In genomic region chr11:57763568-57763967, GRCh38 we compare ENCODE assay signal across 8 cellular contexts. TPM values are rescaled to one million over a fixed set of nuclear protein-coding genes. Genes with fewer than 3 reads are reported as not detected.
A peak's percentile ranks its signal among the peaks of the same experiment; 100 is the strongest.
DNase-seq lines count a peak whose midpoint lies in the region; ATAC-seq, FAIRE-seq and TF ChIP-seq lines count a peak whose summit lies in the region.

No MANE protein-coding gene starts in this region.

- H3K36me3 ChIP-seq in iPS-18a (ENCODE audit: control insufficient read depth, low read depth, low read length) (no peaks in the 10 kb centered on the region), smooth muscle cell (ENCODE audit: low read depth) (no peaks in the 10 kb centered on the region)

- in situ Hi-C loops in astrocyte of the cerebellum (cut with HindIII; ENCODE audit: low sequenced_read_pairs): no loop called here

- peaks cover 6% of the 10 kb centered on the region for H3F3A ChIP-seq in smooth muscle cell (ENCODE audit: low read depth)

- peaks cover 26% of the 10 kb centered on the region for H3K4me1 ChIP-seq in iPS-18a (ENCODE audit: control insufficient read depth, low read depth, low read length)
- peaks cover 21% of the 10 kb centered on the region for H3K4me1 ChIP-seq in smooth muscle cell (ENCODE audit: low read depth)

- DNase-seq in HT1080 (ENCODE audit: low read depth) (peak; percentile 48), astrocyte of the cerebellum (ENCODE audit: low read depth) (no peak), smooth muscle cell (lab: John Stamatoyannopoulos, UW; ENCODE audit: unreplicated experiment) (no peak), GM12891 (ENCODE audit: insufficient read length, low spot score) (no peak), NCI-H128 (lab: John Stamatoyannopoulos, UW; ENCODE audit: unreplicated experiment) (no peak)

- H2AFZ ChIP-seq in smooth muscle cell (ENCODE audit: low read depth): no peak overlapping the region

- TF ChIP-seq POLR2A in GM12891 (IDR thresholded peaks at IDR 0.05; ENCODE audit: low read depth, low read length): no peak

- H3K4me3 ChIP-seq in astrocyte of the cerebellum (ENCODE audit: low read depth, low read length) (peak overlapping the region; percentile 76), iPS-18a (ENCODE audit: low read length) (peak overlapping the region; percentile 95), smooth muscle cell (peak overlapping the region; percentile 96)

- H3K79me2 ChIP-seq in smooth muscle cell (ENCODE audit: low read depth): peaks cover 68% of the 10 kb centered on the region

- H3K27me3 ChIP-seq in iPS-18a (ENCODE audit: control insufficient read depth, insufficient read depth, low read length): no peaks in the 10 kb centered on the region
- no peaks in the 10 kb centered on the region for H3K27me3 ChIP-seq in smooth muscle cell (ENCODE audit: low read depth)

- H3K27ac ChIP-seq in iPS-18a (ENCODE audit: low read length) (peak overlapping the region; percentile 31), smooth muscle cell (ENCODE audit: low read depth) (peak overlapping the region; percentile 94)

- H3K4me2 ChIP-seq in smooth muscle cell: peak overlapping the region; percentile 95

- H3K9ac ChIP-seq in iPS-18a (ENCODE audit: low read length) (peak overlapping the region; percentile 100), smooth muscle cell (ENCODE audit: low read depth) (peak overlapping the region; percentile 94)

- peaks cover 61% of the 10 kb centered on the region for H4K20me1 ChIP-seq in smooth muscle cell (ENCODE audit: low read depth)

- no peaks in the 10 kb centered on the region for H3K9me3 ChIP-seq in iPS-18a (ENCODE audit: control insufficient read depth, low read depth, low read length)
- no peaks in the 10 kb centered on the region for H3K9me3 ChIP-seq in smooth muscle cell (replicated peaks; ENCODE audit: low read depth)

- WGBS in smooth muscle cell (ENCODE audit: low lambda C conversion rate): 0% methylated on average over 1 of the region's 1 CpG

- TF ChIP-seq CTCF in astrocyte of the cerebellum (IDR thresholded peaks at IDR 0.05; ENCODE audit: low read depth, low read length, missing control alignments) (peak; percentile 66), smooth muscle cell (IDR thresholded peaks at IDR 0.05; ENCODE audit: borderline replicate concordance, insufficient read depth, poor library complexity, severe bottlenecking) (peak; percentile 5)

- ATAC-seq in GM18520 (IDR thresholded peaks at IDR 0.05; ENCODE audit: unreplicated experiment) (no peak), GM19467 (IDR thresholded peaks at IDR 0.05; ENCODE audit: unreplicated experiment) (no peak)

- FAIRE-seq in GM12891 (lab: Jason Lieb, UNC): no peak

TF ChIP-seq in GM12891, 5 proteins besides CTCF, POLR2A, EP300 and RAD21:
- no peak for TF ChIP-seq POU2F2 (IDR thresholded peaks at IDR 0.05; ENCODE audit: low read depth, low read length)
- TF ChIP-seq POLR2AphosphoS5 (IDR thresholded peaks at IDR 0.05; ENCODE audit: low read depth, low read length): no peak
- no peak for TF ChIP-seq SPI1 (IDR thresholded peaks at IDR 0.05; ENCODE audit: low read depth, low read length)
- no peak for TF ChIP-seq TAF1 (IDR thresholded peaks at IDR 0.05; ENCODE audit: low read depth, low read length)
TF ChIP-seq in GM12891: peak in this region for 0.

RNA-seq across cellular contexts. Expression of gene CTNND1, which starts 2.0 kb away (rescaled TPM):
- 41.4 and 49.5 TPM in 2 replicates for total RNA-seq in HT1080 (2014; rRNA removed; shearing (Covaris generic))
- 26.9 and 34.9 TPM in 2 replicates for polyA plus RNA-seq in HT1080 (2015; cell fraction: cytosol; rRNA removed)
- 86.4 and 93.6 TPM in 2 replicates for polyA plus RNA-seq in HT1080 (2015; cell fraction: nucleus; rRNA removed)
- total RNA-seq in smooth muscle cell: 135 and 156 TPM in 2 replicates
- polyA plus RNA-seq in smooth muscle cell: 66.0 and 74.8 TPM in 2 replicates
- 17.9 TPM for polyA plus RNA-seq in GM12891 (2012; ENCODE audit: low read depth, missing spikeins)

RNA-seq across cellular contexts. Expression of gene BTBD18, which starts 11.9 kb away (rescaled TPM):
- not detected in 2 replicates for total RNA-seq in HT1080 (2014; rRNA removed; shearing (Covaris generic))
- polyA plus RNA-seq in HT1080 (2015; cell fraction: cytosol; rRNA removed): not detected in 2 replicates
- polyA plus RNA-seq in HT1080 (2015; cell fraction: nucleus; rRNA removed): not detected in 2 replicates
- not detected in 2 replicates for total RNA-seq in smooth muscle cell
- polyA plus RNA-seq in smooth muscle cell: 0.22 and 0.50 TPM in 2 replicates
- 0.08 TPM for polyA plus RNA-seq in GM12891 (2012; ENCODE audit: low read depth, missing spikeins)

RNA-seq across cellular contexts. Expression of gene SELENOH, which starts 22.3 kb away (rescaled TPM):
- total RNA-seq in HT1080 (2014; rRNA removed; shearing (Covaris generic)): 134 and 180 TPM in 2 replicates
- 203 and 222 TPM in 2 replicates for polyA plus RNA-seq in HT1080 (2015; cell fraction: cytosol; rRNA removed)
- 91.3 and 92.9 TPM in 2 replicates for polyA plus RNA-seq in HT1080 (2015; cell fraction: nucleus; rRNA removed)
- total RNA-seq in smooth muscle cell: 120 and 131 TPM in 2 replicates
- 141 and 143 TPM in 2 replicates for polyA plus RNA-seq in smooth muscle cell
- 246 TPM for polyA plus RNA-seq in GM12891 (2012; ENCODE audit: low read depth, missing spikeins)

RNA-seq across cellular contexts. Expression of gene TMX2, which starts 51.2 kb away (rescaled TPM):
- 161 and 179 TPM in 2 replicates for total RNA-seq in HT1080 (2014; rRNA removed; shearing (Covaris generic))
- polyA plus RNA-seq in HT1080 (2015; cell fraction: cytosol; rRNA removed): 97.1 and 105 TPM in 2 replicates
- polyA plus RNA-seq in HT1080 (2015; cell fraction: nucleus; rRNA removed): 127 TPM in 2 replicates
- total RNA-seq in smooth muscle cell: 75.4 and 82.6 TPM in 2 replicates
- 86.6 and 87.0 TPM in 2 replicates for polyA plus RNA-seq in smooth muscle cell
- 50.1 TPM for polyA plus RNA-seq in GM12891 (2012; ENCODE audit: low read depth, missing spikeins)

RNA-seq across cellular contexts. Expression of gene MED19, which starts 51.6 kb away (rescaled TPM):
- total RNA-seq in HT1080 (2014; rRNA removed; shearing (Covaris generic)): 29.3 and 32.1 TPM in 2 replicates
- 20.8 and 21.7 TPM in 2 replicates for polyA plus RNA-seq in HT1080 (2015; cell fraction: cytosol; rRNA removed)
- 22.5 and 26.7 TPM in 2 replicates for polyA plus RNA-seq in HT1080 (2015; cell fraction: nucleus; rRNA removed)
- 25.3 and 36.9 TPM in 2 replicates for total RNA-seq in smooth muscle cell
- polyA plus RNA-seq in smooth muscle cell: 37.9 and 43.8 TPM in 2 replicates
- 13.9 TPM for polyA plus RNA-seq in GM12891 (2012; ENCODE audit: low read depth, missing spikeins)
